In the genomic region with DNA sequence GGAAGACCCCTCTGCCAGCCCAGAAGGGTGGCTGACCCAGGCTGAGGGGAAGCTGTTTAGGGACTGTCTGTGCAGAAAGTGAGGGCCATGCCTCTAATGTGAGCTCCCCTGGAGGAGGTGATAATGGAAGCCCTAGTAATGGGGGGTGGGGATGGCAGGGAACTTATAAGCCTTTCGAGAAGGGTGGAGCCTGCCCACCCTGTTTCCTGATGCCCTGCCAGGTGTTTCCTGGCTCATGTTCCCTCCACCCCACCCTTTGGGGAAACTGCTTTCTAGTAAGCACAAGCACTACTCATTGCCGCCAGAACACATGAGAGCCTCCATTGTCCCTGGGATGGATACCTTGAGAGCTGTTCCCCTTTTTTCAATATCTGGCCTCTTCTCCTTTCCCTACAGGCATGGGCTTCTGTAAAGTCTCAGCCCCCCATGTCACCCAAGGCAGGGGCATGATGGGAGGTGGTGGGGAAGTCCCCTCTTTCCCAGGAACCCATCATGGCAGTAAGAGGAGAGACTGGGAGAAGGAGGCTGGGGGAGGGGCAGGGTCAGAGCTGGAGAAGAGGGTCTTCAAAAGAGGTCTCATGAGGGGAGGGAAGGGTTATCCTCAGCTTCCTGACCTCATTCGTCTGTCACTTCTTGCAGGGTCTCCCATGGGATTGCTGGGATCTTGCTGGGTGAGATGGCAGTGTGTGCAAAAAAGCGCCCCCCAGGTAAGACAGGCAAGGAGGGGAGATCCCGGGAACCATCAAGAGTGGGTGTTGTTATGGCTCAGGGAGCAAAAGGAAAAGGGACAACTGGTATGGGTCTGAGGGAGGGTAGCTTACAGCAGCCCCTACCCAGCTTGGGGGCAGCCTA, we compare ENCODE assay signal across 9 cellular contexts. TPM values are rescaled to one million over a fixed set of nuclear protein-coding genes. Genes with fewer than 3 reads are reported as not detected.
DNase-seq lines count a peak whose midpoint lies in the region; ATAC-seq and TF ChIP-seq lines count a peak whose summit lies in the region.
"Had no signal": no experiment of that assay in that cellular context is flagged by ENCODE, and none has a peak within 500 bp of the region (broad histone marks: within the 10 kb centered on the region; RNA-seq: fewer than 3 reads in every experiment).

No MANE protein-coding gene starts in this region.

- H3K36me3 ChIP-seq in right atrium auricular region (peaks cover 18% of the 10 kb centered on the region), esophagus muscularis mucosa (peaks cover 23 to 27% (median 25%) of the 10 kb centered on the region in 4 donors), gastrocnemius medialis (no peaks in the 10 kb centered on the region)

- peak overlapping the region; percentile 15 to 56 for H3K4me3 ChIP-seq in right atrium auricular region
- H3K4me3 ChIP-seq in esophagus muscularis mucosa = peak overlapping the region; percentile 88 to 99 (median 96)
- peak overlapping the region; percentile 26 to 55 (median 41) for H3K4me3 ChIP-seq in gastrocnemius medialis

- in situ Hi-C loops in gastrocnemius medialis (cut with MboI; ENCODE audit: low sequenced_read_pairs in 4 of 4) = no loop called here

- TF ChIP-seq POLR2A in esophagus muscularis mucosa (IDR thresholded peaks at IDR 0.05; ENCODE audit: low read depth) (peak; percentile 6), gastrocnemius medialis (IDR thresholded peaks at IDR 0.05) (no peak)

- H3K27me3 ChIP-seq in right atrium auricular region = no peaks in the 10 kb centered on the region
- no peaks in the 10 kb centered on the region for H3K27me3 ChIP-seq in esophagus muscularis mucosa
- H3K27me3 ChIP-seq in gastrocnemius medialis = peaks cover 27 to 29% (median 28%) of the 10 kb centered on the region in 3 donors

- intact Hi-C loops in left cardiac atrium (cut with DNase I) = no loop called here
- intact Hi-C loops in esophagus muscularis mucosa (cut with DNase I) = loop anchor here (2.0 kb wide), 1 partner anchor 77 kb away; the partner anchor contains the start of gene IL6R
- intact Hi-C loops in gastrocnemius medialis (cut with DNase I; ENCODE audit: low total_unique reads) = loop anchor here (5.0 to 10.0 kb wide), 2 partner anchors 77 to 115 kb away; partner anchors contain the start of gene IL6R

- ATAC-seq in left cardiac atrium (no peak), gastrocnemius medialis (no peak), HG02759 (IDR thresholded peaks at IDR 0.05; ENCODE audit: unreplicated experiment) (no peak), HG02970 (IDR thresholded peaks at IDR 0.05; ENCODE audit: low FRiP score, unreplicated experiment) (no peak), GM18868 (IDR thresholded peaks at IDR 0.05; ENCODE audit: unreplicated experiment) (no peak)

- TF ChIP-seq CTCF in right atrium auricular region (IDR thresholded peaks at IDR 0.05) (no peak), esophagus muscularis mucosa (IDR thresholded peaks at IDR 0.05) (no peak), gastrocnemius medialis (IDR thresholded peaks at IDR 0.05 in 4 of 5, conservative IDR thresholded peaks at IDR 0.05 in 1 of 5) (no peak)

- DNase-seq in right atrium auricular region (ENCODE audit: low spot score) (no peak), left cardiac atrium (no peak), T-helper 1 cell (peak in 3 of 5 donors; percentile 33 to 55 (median 37)), esophagus muscularis mucosa (ENCODE audit: extremely low spot score) (no peak), gastrocnemius medialis (no peak)

- WGBS in esophagus muscularis mucosa = 33% methylated on average over 4 of the region's 5 CpGs

- H3K4me1 ChIP-seq in right atrium auricular region (peaks cover 0 to 33% of the 10 kb centered on the region in 2 donors), esophagus muscularis mucosa (peaks cover 34 to 62% (median 59%) of the 10 kb centered on the region in 4 donors), gastrocnemius medialis (peaks cover 21 to 28% of the 10 kb centered on the region in 2 donors)

- peak overlapping the region; percentile 92 to 95 for H3K27ac ChIP-seq in right atrium auricular region
- peak overlapping the region; percentile 99 to 100 (median 99) for H3K27ac ChIP-seq in esophagus muscularis mucosa (replicated peaks in 1 of 4)
- peak overlapping the region; percentile 43 to 80 (median 76) for H3K27ac ChIP-seq in gastrocnemius medialis

- TF ChIP-seq EP300 in esophagus muscularis mucosa (IDR thresholded peaks at IDR 0.05) = no peak

- H3K9me3 ChIP-seq in right atrium auricular region (no peaks in the 10 kb centered on the region), esophagus muscularis mucosa (no peaks in the 10 kb centered on the region), gastrocnemius medialis (no peaks in the 10 kb centered on the region)

RNA-seq across cellular contexts. Expression of gene ATP8B2, which starts 2.4 kb away (rescaled TPM):
- total RNA-seq in right atrium auricular region = 10 to 100 TPM; 22.8 to 82.5 TPM
- total RNA-seq in left cardiac atrium = 10 to 100 TPM; 23.7 to 31.0 TPM
- 100 to 1,000 TPM; 108 to 178 (median 128) TPM for total RNA-seq in esophagus muscularis mucosa
- total RNA-seq in gastrocnemius medialis = 10 to 100 TPM in 1 of 4 donors, 1 to 10 TPM in 3; 5.8 to 22.5 (median 7.2) TPM

RNA-seq across cellular contexts. Expression of gene AQP10, which starts 6.8 kb away (rescaled TPM):
- total RNA-seq in right atrium auricular region (not detected), left cardiac atrium (not detected), esophagus muscularis mucosa (not detected), gastrocnemius medialis (not detected)
- total RNA-seq: myocyte had no signal

RNA-seq across cellular contexts. Expression of gene HAX1, which starts 55.3 kb away (rescaled TPM):
- total RNA-seq in right atrium auricular region (100 to 1,000 TPM; 129 to 168 TPM), left cardiac atrium (100 to 1,000 TPM; 112 to 120 TPM), esophagus muscularis mucosa (100 to 1,000 TPM in 2 of 4 donors, 10 to 100 TPM in 2; 71.0 to 127 (median 104) TPM), gastrocnemius medialis (100 to 1,000 TPM; 145 to 205 (median 177) TPM)

Comparison
In these comparisons a context has a peak if more than half of its experiments do, and no peak if none do; other contexts are left out.
1. DNase-seq: peak in T-helper 1 cell (3 of 5); none in right atrium auricular region (single experiment), left cardiac atrium (single experiment), esophagus muscularis mucosa (single experiment) and gastrocnemius medialis (0 of 2).
2. H3K4me3 ChIP-seq: peak in every context shown above with its lines; median percentile 96 in esophagus muscularis mucosa; 41 in gastrocnemius medialis; 36 in right atrium auricular region.
3. intact Hi-C loops: an anchor here in esophagus muscularis mucosa (2.0 kb wide) and gastrocnemius medialis (5.0 to 10.0 kb wide); none called in left cardiac atrium.
4. Peak in every context shown above with its lines, with median percentiles within 50 percentile points of each other: H3K27ac ChIP-seq.